Comparison of ENCODE assay signal across 15 cellular contexts in genomic region chr5:125595095-125595494, GRCh38.
DNase-seq lines count a peak whose midpoint lies in the region; ATAC-seq and TF ChIP-seq lines count a peak whose summit lies in the region.
"Had no signal": no experiment of that assay in that cellular context is flagged by ENCODE, and none has a peak within 500 bp of the region (broad histone marks: within the 10 kb centered on the region; RNA-seq: fewer than 3 reads in every experiment).

No MANE protein-coding gene starts in this region.

- H3K27me3 Mint-ChIP-seq in stimulated activated naive CD8-positive, alpha-beta T cell treated with anti-CD3 and anti-CD28 coated beads, Interleukin-15, amount 100 ng/mL, for 72 hours: no peaks in the 10 kb centered on the region
- H3K27me3 Mint-ChIP-seq: activated naive CD4-positive, alpha-beta T cell treated with anti-CD3 and anti-CD28 coated beads, Interleukin-2, amount 50 U/mL, for 24 hours had no signal

- H3K27ac Mint-ChIP-seq in stimulated activated naive CD8-positive, alpha-beta T cell treated with anti-CD3 and anti-CD28 coated beads, Interleukin-15, amount 100 ng/mL, for 72 hours: no peak overlapping the region
- H3K27ac Mint-ChIP-seq: activated naive CD4-positive, alpha-beta T cell treated with anti-CD3 and anti-CD28 coated beads, Interleukin-2, amount 50 U/mL, for 24 hours; neural progenitor cell had no signal

- no peak overlapping the region for H3K4me3 Mint-ChIP-seq in stimulated activated naive CD8-positive, alpha-beta T cell treated with anti-CD3 and anti-CD28 coated beads, Interleukin-15, amount 100 ng/mL, for 72 hours
- H3K4me3 Mint-ChIP-seq: activated naive CD4-positive, alpha-beta T cell treated with anti-CD3 and anti-CD28 coated beads, Interleukin-2, amount 50 U/mL, for 24 hours; neural progenitor cell had no signal

- H3K4me1 Mint-ChIP-seq in stimulated activated naive CD8-positive, alpha-beta T cell treated with anti-CD3 and anti-CD28 coated beads, Interleukin-15, amount 100 ng/mL, for 72 hours: no peaks in the 10 kb centered on the region
- H3K4me1 Mint-ChIP-seq: activated naive CD4-positive, alpha-beta T cell treated with anti-CD3 and anti-CD28 coated beads, Interleukin-2, amount 50 U/mL, for 24 hours had no signal

- H3K9me3 Mint-ChIP-seq in stimulated activated naive CD8-positive, alpha-beta T cell treated with anti-CD3 and anti-CD28 coated beads, Interleukin-15, amount 100 ng/mL, for 72 hours: peaks cover under 1 to 8% of the 10 kb centered on the region in 2 donors
- H3K9me3 Mint-ChIP-seq: activated naive CD4-positive, alpha-beta T cell treated with anti-CD3 and anti-CD28 coated beads, Interleukin-2, amount 50 U/mL, for 24 hours had no signal

- H3K27ac ChIP-seq in temporal lobe (ENCODE audit: low read depth, low read length): peak overlapping the region; percentile 45
- H3K27ac ChIP-seq: C4-2B, neural progenitor cell, SK-N-MC had no signal

- no peak for ATAC-seq in stimulated activated naive CD8-positive, alpha-beta T cell treated with anti-CD3 and anti-CD28 coated beads, Interleukin-15, amount 100 ng/mL, for 72 hours

- no peak for TF ChIP-seq CTCF in foreskin fibroblast (IDR thresholded peaks at IDR 0.05; ENCODE audit: low read depth, low read length)

- DNase-seq in RPMI7951 (ENCODE audit: low read depth): peak; percentile 47
- peak; percentile 74 to 85 for DNase-seq in foreskin fibroblast
- DNase-seq in mucosa of gallbladder (ENCODE audit: low spot score): peak; percentile 38
- DNase-seq in stimulated activated naive CD8-positive, alpha-beta T cell treated with anti-CD3 and anti-CD28 coated beads, Interleukin-15, amount 100 ng/mL, for 72 hours: no peak
- no peak for DNase-seq in activated CD4-positive, alpha-beta T cell treated with anti-CD3 and anti-CD28 coated beads, Interleukin-2, amount 50 U/mL, for 48 hours
- no peak for DNase-seq in activated naive CD4-positive, alpha-beta T cell (lab: John Stamatoyannopoulos, UW)
- DNase-seq in DMS153 treated with DMSO at 0.1 percent for 48 hours (lab: John Stamatoyannopoulos, UW; ENCODE audit: unreplicated experiment): no peak
- DNase-seq: cortex of kidney, H7, NCI-H2171 had no signal

- H3K4me3 ChIP-seq in foreskin fibroblast (ENCODE audit: low read depth in 1 of 2, low read length in 2 of 2): no peak overlapping the region
- H3K4me3 ChIP-seq: neural progenitor cell, SK-N-MC had no signal

Comparison
In these comparisons a context has a peak if more than half of its experiments do, and no peak if none do; other contexts are left out.
1. DNase-seq: peak in RPMI7951 (single experiment), foreskin fibroblast (2 of 2) and mucosa of gallbladder (single experiment); none in stimulated activated naive CD8-positive, alpha-beta T cell treated with anti-CD3 and anti-CD28 coated beads, Interleukin-15, amount 100 ng/mL, for 72 hours (0 of 2), activated CD4-positive, alpha-beta T cell treated with anti-CD3 and anti-CD28 coated beads, Interleukin-2, amount 50 U/mL, for 48 hours (0 of 2), activated naive CD4-positive, alpha-beta T cell (0 of 4) and DMS153 treated with DMSO at 0.1 percent for 48 hours (single experiment).